15 cellular contexts compared by ENCODE assay signal in the genomic region with DNA sequence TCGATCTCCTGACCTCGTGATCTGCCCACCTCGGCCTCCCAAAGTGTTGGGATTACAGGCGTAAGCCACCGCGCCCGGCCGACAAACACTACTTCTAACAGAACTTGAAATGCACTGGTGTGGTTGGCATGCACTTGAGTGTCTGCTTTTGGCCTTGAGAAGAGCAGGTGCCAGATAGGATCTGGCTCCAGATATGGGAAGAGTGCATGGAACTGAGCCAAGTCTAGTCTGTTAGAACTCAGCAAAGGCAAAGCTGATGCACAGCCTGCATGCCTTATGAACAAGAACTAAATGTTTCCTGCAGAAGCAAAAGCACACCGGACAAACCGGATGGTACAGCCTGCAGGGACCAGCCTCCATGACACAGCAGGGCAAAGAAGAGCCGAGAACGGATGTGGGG. TPM values are rescaled to one million over a fixed set of nuclear protein-coding genes. Genes with fewer than 3 reads are reported as not detected.
A peak's percentile ranks its signal among the peaks of the same experiment; 100 is the strongest.
DNase-seq lines count a peak whose midpoint lies in the region; ATAC-seq lines count a peak whose summit lies in the region.
"Had no signal": no experiment of that assay in that cellular context is flagged by ENCODE, and none has a peak within 500 bp of the region (broad histone marks: within the 10 kb centered on the region; RNA-seq: fewer than 3 reads in every experiment).

No MANE protein-coding gene starts in this region.

- H2BK5ac ChIP-seq in trophoblast cell (ENCODE audit: low read depth, low read length, poor library complexity): no peak overlapping the region

- no peak overlapping the region for H3K9ac ChIP-seq in trophoblast cell (ENCODE audit: low read length)

- H3K27ac ChIP-seq in SJCRH30 (no peak overlapping the region), trophoblast cell (ENCODE audit: low read depth, low read length) (no peak overlapping the region)
- H3K27ac ChIP-seq: neutrophil had no signal

- no peak overlapping the region for H3K4ac ChIP-seq in trophoblast cell (ENCODE audit: low read depth, low read length)

- DNase-seq in G401 (ENCODE audit: low spot score) (peak; percentile 85), NCI-H2107 treated with DMSO at 0.1 percent for 48 hours (lab: John Stamatoyannopoulos, UW; ENCODE audit: unreplicated experiment) (peak; percentile 70), SJCRH30 (peak; percentile 18 to 52), trophoblast cell (peak; percentile 88 to 89), GOT3 (lab: John Stamatoyannopoulos, UW) (no peak)
- DNase-seq: AML-193; IMR-90; left ventricle myocardium superior; NCI-H226; stimulated activated CD8-positive, alpha-beta memory T cell treated with anti-CD3 and anti-CD28 coated beads, Interleukin-4, amount 100 ng/mL, for 48 hours; T-helper 2 cell had no signal

- no peak overlapping the region for H4K8ac ChIP-seq in trophoblast cell (ENCODE audit: low read depth, low read length)

- no peak overlapping the region for H4K91ac ChIP-seq in trophoblast cell (ENCODE audit: low read depth, low read length)

- no peaks in the 10 kb centered on the region for H3K79me1 ChIP-seq in trophoblast cell (ENCODE audit: low read length)

- H3K4me3 ChIP-seq in SJCRH30: no peak overlapping the region
- no peak overlapping the region for H3K4me3 ChIP-seq in trophoblast cell (ENCODE audit: low read depth, low read length)

- no peak overlapping the region for H2AFZ ChIP-seq in trophoblast cell (ENCODE audit: insufficient read depth, low read length, poor library complexity)

- H3K27me3 ChIP-seq in SJCRH30 (0 out of 2 replicates have a peak, but pooled peaks cover 4% of the 10 kb centered on the region), trophoblast cell (ENCODE audit: insufficient read depth, low read length) (no peaks in the 10 kb centered on the region)
- H3K27me3 ChIP-seq: neutrophil had no signal

- H3K36me3 ChIP-seq in SJCRH30: no peaks in the 10 kb centered on the region
- no peaks in the 10 kb centered on the region for H3K36me3 ChIP-seq in trophoblast cell (ENCODE audit: control insufficient read depth in 1 of 2, insufficient read depth in 2 of 2, low read length in 2 of 2)
- H3K36me3 ChIP-seq: neutrophil had no signal

- H3K4me1 ChIP-seq in SJCRH30 (no peaks in the 10 kb centered on the region), trophoblast cell (ENCODE audit: control insufficient read depth in 1 of 2, insufficient read depth in 2 of 2, low read length in 2 of 2) (peaks cover 0 to 2% of the 10 kb centered on the region in 2 experiments)

- H3K9me3 ChIP-seq in SJCRH30 (replicated peaks) (no peaks in the 10 kb centered on the region), trophoblast cell (ENCODE audit: insufficient read depth, low read depth, low read length) (no peaks in the 10 kb centered on the region)
- H3K9me3 ChIP-seq: neutrophil had no signal

- no peaks in the 10 kb centered on the region for H3K79me2 ChIP-seq in trophoblast cell (ENCODE audit: control insufficient read depth, insufficient read depth, low read length, poor library complexity)

- in situ Hi-C loops in G401 (cut with HindIII; ENCODE audit: low sequenced_read_pairs): no loop called here

- no peak overlapping the region for H4K12ac ChIP-seq in trophoblast cell (ENCODE audit: low read depth, low read length)

- H2AK5ac ChIP-seq in trophoblast cell (ENCODE audit: low read length): no peak overlapping the region

- H3K23ac ChIP-seq in trophoblast cell (ENCODE audit: low read length): no peak overlapping the region

- H3K14ac ChIP-seq in trophoblast cell (ENCODE audit: low read length): no peak overlapping the region

- ATAC-seq in HG03039 (IDR thresholded peaks at IDR 0.05; ENCODE audit: unreplicated experiment) (no peak), GM18870 (IDR thresholded peaks at IDR 0.05; ENCODE audit: unreplicated experiment) (no peak)
- ATAC-seq: left ventricle myocardium superior, Right ventricle myocardium inferior had no signal

- H2BK120ac ChIP-seq in trophoblast cell (ENCODE audit: insufficient read depth, low read length, poor library complexity): no peak overlapping the region

- WGBS in trophoblast cell (ENCODE audit: extremely low coverage, insufficient coverage, insufficient read length): no CpG with 5 or more reads among the region's 12 CpGs

- H2BK12ac ChIP-seq in trophoblast cell (ENCODE audit: low read length): no peak overlapping the region

- H3K4me2 ChIP-seq in trophoblast cell (ENCODE audit: low read length): no peak overlapping the region

- no peak overlapping the region for H3K18ac ChIP-seq in trophoblast cell (ENCODE audit: low read length)

RNA-seq across cellular contexts. Expression of gene TBL1X, which starts 35.1 kb away (rescaled TPM):
- total RNA-seq in G401 (2014; rRNA removed; shearing (Covaris generic)): 7.1 and 7.6 TPM in 2 replicates
- 26.1 and 26.3 TPM in 2 replicates for total RNA-seq in SJCRH30 (2014; rRNA removed; shearing (Covaris generic))
- polyA plus RNA-seq in trophoblast cell (2013): 14.6 and 15.2 TPM in 2 replicates
